29 cellular contexts compared by ENCODE assay signal in the genomic region with DNA sequence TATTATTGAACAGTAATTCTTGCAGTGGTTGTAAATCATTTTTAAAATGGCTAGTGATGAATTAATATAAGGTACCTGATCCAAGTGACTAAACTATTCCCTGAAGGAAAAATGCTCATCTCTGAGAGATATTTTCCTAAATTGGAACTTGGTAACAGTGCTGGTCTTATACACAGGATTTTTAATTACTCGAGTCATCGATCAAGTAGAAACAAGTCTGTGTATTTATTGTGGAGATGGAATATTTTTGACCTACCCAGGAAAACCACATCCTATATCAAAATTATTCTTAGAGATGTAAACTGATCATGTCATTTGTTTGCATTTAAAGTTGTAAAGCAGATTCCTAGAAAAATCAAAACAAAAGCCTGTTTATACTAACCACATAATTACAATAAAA.
"Had no signal": no experiment of that assay in that cellular context is flagged by ENCODE, and none has a peak within 500 bp of the region (broad histone marks: within the 10 kb centered on the region; RNA-seq: fewer than 3 reads in every experiment).

No MANE protein-coding gene starts in this region.

- H3K4me1 ChIP-seq: body of pancreas, breast epithelium, Peyer's patch had no signal

- H3K4me3 ChIP-seq: body of pancreas, breast epithelium, Peyer's patch, SK-N-MC had no signal

- DNase-seq: activated CD4-positive, alpha-beta T cell treated with anti-CD3 and anti-CD28 coated beads, Interleukin-2, amount 10 ng/mL, durations not matched to agents 24 days and 14 days; activated CD4-positive, alpha-beta T cell treated with anti-CD3 and anti-CD28 coated beads, Interleukin-2, amount 50 U/mL, for 4 hours; activated CD8-positive, alpha-beta T cell treated with anti-CD3 and anti-CD28 coated beads for 36 hours; activated gamma-delta T cell; activated naive CD4-positive, alpha-beta T cell treated with Interleukin-2 at 50 U/mL for 16 hours; activated naive CD8-positive, alpha-beta T cell treated with anti-CD3 and anti-CD28 coated beads, Interleukin-2, amount 10 ng/mL, durations not matched to agents 7 days and 5 days; activated T-cell treated with anti-CD3 and anti-CD28 coated beads, Interleukin-2, amount 50 U/mL, for 1 hour; amygdala; body of pancreas; caudate nucleus; cerebellar nuclear complex; Karpas-422; MM.1S; MV-4-11; NCI-H1092; NCI-H1436 treated with DMSO at 0.1 percent for 48 hours; NCI-H1694 treated with DMSO at 0.1 percent for 48 hours; NCI-H2029; NCI-H345; NCI-H524 treated with DMSO at 0.1 percent for 48 hours; NK-92 treated with Interleukin-12 subunit alpha and Interleukin-12 subunit beta, amount 100 ng/mL, for 24 hours; PC-3; Peyer's patch; Right ventricle myocardium superior; T1000 had no signal

- H3K27me3 ChIP-seq: body of pancreas, breast epithelium, Peyer's patch had no signal

- H3K27ac ChIP-seq: body of pancreas, breast epithelium, Peyer's patch, RWPE1, SK-N-MC had no signal

- H3K36me3 ChIP-seq: breast epithelium, Peyer's patch had no signal

- H3K9me3 ChIP-seq: body of pancreas, breast epithelium, Peyer's patch had no signal

- ATAC-seq: activated CD8-positive, alpha-beta T cell treated with anti-CD3 and anti-CD28 coated beads for 36 hours; body of pancreas; PC-3 had no signal

- FAIRE-seq: astrocyte had no signal
